ENCODE assay signal across 8 cellular contexts in genomic region chr1:155175281-155175926, GRCh38. TPM values are rescaled to one million over a fixed set of nuclear protein-coding genes. Genes with fewer than 3 reads are reported as not detected.
DNase-seq lines count a peak whose midpoint lies in the region; ATAC-seq, FAIRE-seq and TF ChIP-seq lines count a peak whose summit lies in the region.

No MANE protein-coding gene starts in this region.

- peaks cover 11% of the 10 kb centered on the region for H3K36me3 ChIP-seq in upper lobe of right lung
- H3K36me3 ChIP-seq in psoas muscle (ENCODE audit: insufficient read depth in 1 of 2, low read depth in 1 of 2): peaks cover 0 to 11% of the 10 kb centered on the region in 2 donors

- peaks cover 19% of the 10 kb centered on the region for H3K4me1 ChIP-seq in upper lobe of right lung
- H3K4me1 ChIP-seq in psoas muscle: peaks cover 6% of the 10 kb centered on the region

- H3K9me3 Mint-ChIP-seq in activated naive CD4-positive, alpha-beta T cell treated with anti-CD3 and anti-CD28 coated beads, Interleukin-2, amount 10 ng/mL, durations not matched to agents 7 days and 5 days: no peaks in the 10 kb centered on the region
- no peaks in the 10 kb centered on the region for H3K9me3 Mint-ChIP-seq in immature natural killer cell

- ATAC-seq in upper lobe of right lung: no peak
- ATAC-seq in psoas muscle: no peak

- peak overlapping the region; percentile 97 for H3K4me3 Mint-ChIP-seq in activated naive CD4-positive, alpha-beta T cell treated with anti-CD3 and anti-CD28 coated beads, Interleukin-2, amount 10 ng/mL, durations not matched to agents 7 days and 5 days
- peak overlapping the region in 3 of 5 donors; percentile 46 to 65 (median 55) for H3K4me3 Mint-ChIP-seq in immature natural killer cell

- H3K27ac ChIP-seq in upper lobe of right lung: no peak overlapping the region
- H3K27ac ChIP-seq in psoas muscle: no peak overlapping the region

- 85 to 87% (median 85%) methylated on average over 12 of the region's 12 CpGs for WGBS in psoas muscle, 3 donors

- TF ChIP-seq CTCF in upper lobe of right lung (IDR thresholded peaks at IDR 0.05) (no peak), psoas muscle (IDR thresholded peaks at IDR 0.05) (no peak)

- CTCF ChIA-PET in activated naive CD4-positive, alpha-beta T cell treated with anti-CD3 and anti-CD28 coated beads, Interleukin-2, amount 10 ng/mL, durations not matched to agents 7 days and 5 days (lab: Charles Lee): interaction anchor here (0.6 to 13.8 kb wide), 10 partner anchors 11 to 133 kb away, joined by 3 to 226 read pairs (median 5); partner anchors contain the start of genes FDPS, MTX1 and THBS3

- no peak for DNase-seq in activated naive CD4-positive, alpha-beta T cell treated with anti-CD3 and anti-CD28 coated beads, Interleukin-2, amount 10 ng/mL, durations not matched to agents 7 days and 5 days
- DNase-seq in activated naive CD4-positive, alpha-beta T cell (lab: John Stamatoyannopoulos, UW): no peak
- DNase-seq in activated CD8-positive, alpha-beta memory T cell treated with anti-CD3 and anti-CD28 coated beads, Interleukin-2, amount 50 U/mL, for 48 hours: peak; percentile 53
- DNase-seq in immature natural killer cell: no peak
- peak; percentile 68 for DNase-seq in upper lobe of right lung
- no peak for DNase-seq in psoas muscle
- DNase-seq in NCI-H345 (lab: John Stamatoyannopoulos, UW): no peak
- no peak for DNase-seq in GM19239 (ENCODE audit: insufficient read length, low spot score)

- H3K4me1 Mint-ChIP-seq in activated naive CD4-positive, alpha-beta T cell treated with anti-CD3 and anti-CD28 coated beads, Interleukin-2, amount 10 ng/mL, durations not matched to agents 7 days and 5 days: peaks cover 70% of the 10 kb centered on the region
- peaks cover 41 to 45% of the 10 kb centered on the region in 2 donors for H3K4me1 Mint-ChIP-seq in immature natural killer cell

- peaks cover 4% of the 10 kb centered on the region for H3K27me3 Mint-ChIP-seq in activated naive CD4-positive, alpha-beta T cell treated with anti-CD3 and anti-CD28 coated beads, Interleukin-2, amount 10 ng/mL, durations not matched to agents 7 days and 5 days
- peaks cover 5 to 17% (median 16%) of the 10 kb centered on the region in 3 donors for H3K27me3 Mint-ChIP-seq in immature natural killer cell (ENCODE audit: low read depth in 3 of 3)

- peaks cover 47% of the 10 kb centered on the region for H3K36me3 Mint-ChIP-seq in activated naive CD4-positive, alpha-beta T cell treated with anti-CD3 and anti-CD28 coated beads, Interleukin-2, amount 10 ng/mL, durations not matched to agents 7 days and 5 days
- H3K36me3 Mint-ChIP-seq in immature natural killer cell: no peaks in the 10 kb centered on the region

- H3K9me3 ChIP-seq in upper lobe of right lung (no peaks in the 10 kb centered on the region), psoas muscle (no peaks in the 10 kb centered on the region)

- intact Hi-C loops in upper lobe of right lung (cut with DNase I): no loop called here
- intact Hi-C loops in psoas muscle (cut with DNase I): loop anchor here (5.0 kb wide), 1 partner anchor 52 kb away; no protein-coding TSS in a partner anchor

- FAIRE-seq in GM19239 (lab: Jason Lieb, UNC): no peak

- H3K27me3 ChIP-seq in upper lobe of right lung (no peaks in the 10 kb centered on the region), psoas muscle (ENCODE audit: insufficient read depth in 3 of 3, low read length in 2 of 3) (peaks cover 0 to 13% (median 10%) of the 10 kb centered on the region in 3 donors)

- H3K27ac Mint-ChIP-seq in activated naive CD4-positive, alpha-beta T cell treated with anti-CD3 and anti-CD28 coated beads, Interleukin-2, amount 10 ng/mL, durations not matched to agents 7 days and 5 days: peak overlapping the region; percentile 49
- peak overlapping the region in 1 of 6 donors; percentile 5 for H3K27ac Mint-ChIP-seq in immature natural killer cell

- H3K4me3 ChIP-seq in upper lobe of right lung (no peak overlapping the region), psoas muscle (no peak overlapping the region)

RNA-seq across cellular contexts. Expression of gene TRIM46, which starts 1.8 kb away (rescaled TPM):
- polyA plus RNA-seq in immature natural killer cell: under 1 TPM in 1 of 3 donors, not detected in 2; 0.43 TPM
- total RNA-seq in upper lobe of right lung: 0.43 TPM
- total RNA-seq in psoas muscle: under 1 TPM in 2 of 4 donors, not detected in 2; 0.15 to 0.16 TPM
- under 1 TPM in 2 of 3 donors, not detected in 1; 0.03 TPM for polyA plus RNA-seq in psoas muscle

RNA-seq across cellular contexts. Expression of gene KRTCAP2, which starts 2.3 kb away (rescaled TPM):
- polyA plus RNA-seq in immature natural killer cell: 100 to 1,000 TPM; 396 to 465 (median 435) TPM
- total RNA-seq in upper lobe of right lung: 130 TPM
- total RNA-seq in psoas muscle: 100 to 1,000 TPM; 115 to 152 (median 118) TPM
- 100 to 1,000 TPM; 137 to 171 (median 149) TPM for polyA plus RNA-seq in psoas muscle

RNA-seq across cellular contexts. Expression of gene THBS3, which starts 32.3 kb away (rescaled TPM):
- polyA plus RNA-seq in immature natural killer cell (1 to 10 TPM in 2 of 3 donors, not detected in 1; 1.3 to 1.8 TPM), psoas muscle (1 to 10 TPM; 2.8 to 3.5 (median 2.8) TPM)
- total RNA-seq in upper lobe of right lung (24.9 TPM), psoas muscle (1 to 10 TPM; 3.1 to 8.1 (median 4.5) TPM)

RNA-seq across cellular contexts. Expression of gene MTX1, which starts 33.1 kb away (rescaled TPM):
- polyA plus RNA-seq in immature natural killer cell (10 to 100 TPM; 51.1 to 62.6 (median 55.1) TPM), psoas muscle (10 to 100 TPM; 25.8 to 47.1 (median 27.4) TPM)
- total RNA-seq in upper lobe of right lung (28.4 TPM), psoas muscle (10 to 100 TPM in 3 of 4 donors, 1 to 10 TPM in 1; 8.1 to 17.7 (median 14.0) TPM)

RNA-seq across cellular contexts. Expression of gene DPM3, which starts 35.1 kb away (rescaled TPM):
- polyA plus RNA-seq in immature natural killer cell: 100 to 1,000 TPM; 103 to 274 (median 126) TPM
- total RNA-seq in upper lobe of right lung: 71.1 TPM
- 10 to 100 TPM; 47.0 to 54.5 (median 50.0) TPM for total RNA-seq in psoas muscle
- polyA plus RNA-seq in psoas muscle: 100 to 1,000 TPM; 110 to 123 (median 122) TPM

Comparison
In these comparisons a context has a peak if more than half of its experiments do, and no peak if none do; other contexts are left out.
1. DNase-seq: peak in activated CD8-positive, alpha-beta memory T cell treated with anti-CD3 and anti-CD28 coated beads, Interleukin-2, amount 50 U/mL, for 48 hours (single experiment) and upper lobe of right lung (single experiment); none in activated naive CD4-positive, alpha-beta T cell treated with anti-CD3 and anti-CD28 coated beads, Interleukin-2, amount 10 ng/mL, durations not matched to agents 7 days and 5 days (single experiment), activated naive CD4-positive, alpha-beta T cell (0 of 4), immature natural killer cell (0 of 3), psoas muscle (0 of 2), NCI-H345 (single experiment) and GM19239 (single experiment).